In the genomic region with DNA sequence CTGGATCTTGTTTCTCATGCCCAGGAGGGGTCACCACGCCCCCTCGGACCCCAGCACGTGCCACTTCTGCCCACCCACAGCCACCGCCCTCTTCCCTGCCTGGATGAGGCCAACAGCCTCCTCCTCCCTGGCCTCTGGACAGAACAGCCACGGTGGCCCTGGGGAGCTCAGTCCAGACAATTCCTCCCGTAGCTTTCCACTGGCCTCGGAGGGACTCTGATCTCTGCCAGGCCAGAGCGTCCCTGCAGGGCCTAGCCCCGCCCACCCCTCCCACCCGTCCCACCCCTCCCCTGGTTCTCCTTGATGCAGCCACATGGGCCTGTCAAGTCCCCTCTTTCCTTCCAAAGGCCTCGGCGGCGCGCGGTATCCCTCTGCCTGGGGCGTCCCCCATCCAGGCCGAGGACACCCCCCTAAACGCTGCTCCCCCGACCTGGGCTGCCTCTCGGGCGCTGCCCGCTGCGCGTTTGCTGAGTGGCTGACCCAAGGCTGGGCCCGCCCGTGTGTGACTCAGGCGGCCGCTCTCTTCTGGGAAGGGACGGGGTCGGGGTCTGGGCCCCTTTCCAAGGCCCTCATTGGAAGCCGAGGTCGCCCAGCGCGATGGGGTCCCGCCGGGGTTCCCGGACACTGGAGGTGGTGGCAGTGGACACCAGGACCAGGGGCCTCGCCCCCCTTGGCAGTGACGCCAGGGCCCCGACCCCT, we compare ENCODE assay signal across 1 cellular context.
TF ChIP-seq lines count a peak whose summit lies in the region.

No MANE protein-coding gene starts in this region.

TF ChIP-seq in HepG2, 621 proteins besides CTCF, POLR2A, EP300 and RAD21 (continued from another document and continues in another):
- TF ChIP-seq, protein P1, sequence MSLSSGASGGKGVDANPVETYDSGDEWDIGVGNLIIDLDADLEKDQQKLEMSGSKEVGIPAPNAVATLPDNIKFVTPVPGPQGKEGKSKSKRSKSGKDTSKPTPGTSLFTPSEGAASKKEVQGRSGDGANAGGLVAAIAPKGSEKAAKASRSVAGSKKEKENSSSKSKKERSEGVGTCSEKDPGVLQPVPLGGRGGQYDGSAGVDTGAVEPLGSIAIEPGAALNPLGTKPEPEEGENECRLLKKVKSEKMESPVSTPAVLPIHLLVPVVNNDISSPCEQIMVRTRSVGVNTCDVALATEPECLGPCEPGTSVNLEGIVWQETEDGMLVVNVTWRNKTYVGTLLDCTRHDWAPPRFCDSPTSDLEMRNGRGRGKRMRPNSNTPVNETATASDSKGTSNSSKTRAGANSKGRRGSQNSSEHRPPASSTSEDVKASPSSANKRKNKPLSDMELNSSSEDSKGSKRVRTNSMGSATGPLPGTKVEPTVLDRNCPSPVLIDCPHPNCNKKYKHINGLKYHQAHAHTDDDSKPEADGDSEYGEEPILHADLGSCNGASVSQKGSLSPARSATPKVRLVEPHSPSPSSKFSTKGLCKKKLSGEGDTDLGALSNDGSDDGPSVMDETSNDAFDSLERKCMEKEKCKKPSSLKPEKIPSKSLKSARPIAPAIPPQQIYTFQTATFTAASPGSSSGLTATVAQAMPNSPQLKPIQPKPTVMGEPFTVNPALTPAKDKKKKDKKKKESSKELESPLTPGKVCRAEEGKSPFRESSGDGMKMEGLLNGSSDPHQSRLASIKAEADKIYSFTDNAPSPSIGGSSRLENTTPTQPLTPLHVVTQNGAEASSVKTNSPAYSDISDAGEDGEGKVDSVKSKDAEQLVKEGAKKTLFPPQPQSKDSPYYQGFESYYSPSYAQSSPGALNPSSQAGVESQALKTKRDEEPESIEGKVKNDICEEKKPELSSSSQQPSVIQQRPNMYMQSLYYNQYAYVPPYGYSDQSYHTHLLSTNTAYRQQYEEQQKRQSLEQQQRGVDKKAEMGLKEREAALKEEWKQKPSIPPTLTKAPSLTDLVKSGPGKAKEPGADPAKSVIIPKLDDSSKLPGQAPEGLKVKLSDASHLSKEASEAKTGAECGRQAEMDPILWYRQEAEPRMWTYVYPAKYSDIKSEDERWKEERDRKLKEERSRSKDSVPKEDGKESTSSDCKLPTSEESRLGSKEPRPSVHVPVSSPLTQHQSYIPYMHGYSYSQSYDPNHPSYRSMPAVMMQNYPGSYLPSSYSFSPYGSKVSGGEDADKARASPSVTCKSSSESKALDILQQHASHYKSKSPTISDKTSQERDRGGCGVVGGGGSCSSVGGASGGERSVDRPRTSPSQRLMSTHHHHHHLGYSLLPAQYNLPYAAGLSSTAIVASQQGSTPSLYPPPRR (CRISPR knock-in tag; IDR thresholded peaks at IDR 0.05; ENCODE audit: borderline replicate concordance) = peak; percentile 47; the same call in 1 of the 2 replicates
- no peak for TF ChIP-seq MLLT10 (CRISPR knock-in tag; IDR thresholded peaks at IDR 0.05)
- no peak for TF ChIP-seq MIER2 (CRISPR knock-in tag; IDR thresholded peaks at IDR 0.05)
- no peak for TF ChIP-seq CAMTA2 (CRISPR knock-in tag; IDR thresholded peaks at IDR 0.05; ENCODE audit: borderline replicate concordance)
- TF ChIP-seq, protein P2, sequence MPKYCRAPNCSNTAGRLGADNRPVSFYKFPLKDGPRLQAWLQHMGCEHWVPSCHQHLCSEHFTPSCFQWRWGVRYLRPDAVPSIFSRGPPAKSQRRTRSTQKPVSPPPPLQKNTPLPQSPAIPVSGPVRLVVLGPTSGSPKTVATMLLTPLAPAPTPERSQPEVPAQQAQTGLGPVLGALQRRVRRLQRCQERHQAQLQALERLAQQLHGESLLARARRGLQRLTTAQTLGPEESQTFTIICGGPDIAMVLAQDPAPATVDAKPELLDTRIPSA (CRISPR knock-in tag; IDR thresholded peaks at IDR 0.05; ENCODE audit: borderline replicate concordance) = no peak
- TF ChIP-seq ZSCAN20 (CRISPR knock-in tag; IDR thresholded peaks at IDR 0.05; ENCODE audit: borderline replicate concordance) = peak; percentile 74
- no peak for TF ChIP-seq PHF21A (CRISPR knock-in tag; IDR thresholded peaks at IDR 0.05)
- no peak for TF ChIP-seq ARNTL (CRISPR knock-in tag; IDR thresholded peaks at IDR 0.05)
- no peak for TF ChIP-seq ONECUT2 (CRISPR knock-in tag; IDR thresholded peaks at IDR 0.05)
- no peak for TF ChIP-seq AGO1 (IDR thresholded peaks at IDR 0.05; ENCODE audit: low read depth, low read length, poor library complexity, severe bottlenecking)
- no peak for TF ChIP-seq RAD51 (IDR thresholded peaks at IDR 0.05; ENCODE audit: borderline replicate concordance)
- no peak for TF ChIP-seq ZNF619 (CRISPR knock-in tag; IDR thresholded peaks at IDR 0.05)
- no peak for TF ChIP-seq IRF2 (CRISPR knock-in tag; IDR thresholded peaks at IDR 0.05)
- no peak for TF ChIP-seq ZNF678 (CRISPR knock-in tag; IDR thresholded peaks at IDR 0.05)
- 0 out of 2 replicates have a peak, but pooled peaks have one; percentile 33 for TF ChIP-seq ZNF772 (CRISPR knock-in tag; IDR thresholded peaks at IDR 0.05)
- TF ChIP-seq PHF8 (CRISPR knock-in tag; IDR thresholded peaks at IDR 0.05) = peak; percentile 35; the same call in 1 of the 2 replicates
- TF ChIP-seq DNMT3B (CRISPR knock-in tag; conservative IDR thresholded peaks at IDR 0.05) = no peak
- TF ChIP-seq, protein P3, sequence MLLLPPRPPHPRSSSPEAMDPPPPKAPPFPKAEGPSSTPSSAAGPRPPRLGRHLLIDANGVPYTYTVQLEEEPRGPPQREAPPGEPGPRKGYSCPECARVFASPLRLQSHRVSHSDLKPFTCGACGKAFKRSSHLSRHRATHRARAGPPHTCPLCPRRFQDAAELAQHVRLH (CRISPR knock-in tag; IDR thresholded peaks at IDR 0.05; ENCODE audit: borderline replicate concordance, low read depth) = peak; percentile 52; the same call in 1 of the 2 replicates
- no peak for TF ChIP-seq ZNF383 (CRISPR knock-in tag; IDR thresholded peaks at IDR 0.05; ENCODE audit: borderline replicate concordance)
- no peak; a peak in 1 of 4 replicates for TF ChIP-seq NR2F1 (CRISPR knock-in tag; IDR thresholded peaks at IDR 0.05)
- 0 out of 2 replicates have a peak, but pooled peaks have one; percentile 11 for TF ChIP-seq ZMYM4 (CRISPR knock-in tag; IDR thresholded peaks at IDR 0.05)
- TF ChIP-seq ZNF101 (CRISPR knock-in tag; IDR thresholded peaks at IDR 0.05; ENCODE audit: borderline replicate concordance, low read depth) = no peak
- no peak for TF ChIP-seq SRF (IDR thresholded peaks at IDR 0.05; ENCODE audit: low read depth, low read length)
- TF ChIP-seq PRDM10 (CRISPR knock-in tag; IDR thresholded peaks at IDR 0.05; ENCODE audit: low read depth) = no peak
- no peak for TF ChIP-seq TSC22D2 (CRISPR knock-in tag; IDR thresholded peaks at IDR 0.05; ENCODE audit: borderline replicate concordance)
- no peak for TF ChIP-seq ZNF44 (CRISPR knock-in tag; IDR thresholded peaks at IDR 0.05)
- TF ChIP-seq CBFB (CRISPR knock-in tag; IDR thresholded peaks at IDR 0.05) = no peak; the same call in 1 of the 2 replicates
- TF ChIP-seq, protein P4, sequence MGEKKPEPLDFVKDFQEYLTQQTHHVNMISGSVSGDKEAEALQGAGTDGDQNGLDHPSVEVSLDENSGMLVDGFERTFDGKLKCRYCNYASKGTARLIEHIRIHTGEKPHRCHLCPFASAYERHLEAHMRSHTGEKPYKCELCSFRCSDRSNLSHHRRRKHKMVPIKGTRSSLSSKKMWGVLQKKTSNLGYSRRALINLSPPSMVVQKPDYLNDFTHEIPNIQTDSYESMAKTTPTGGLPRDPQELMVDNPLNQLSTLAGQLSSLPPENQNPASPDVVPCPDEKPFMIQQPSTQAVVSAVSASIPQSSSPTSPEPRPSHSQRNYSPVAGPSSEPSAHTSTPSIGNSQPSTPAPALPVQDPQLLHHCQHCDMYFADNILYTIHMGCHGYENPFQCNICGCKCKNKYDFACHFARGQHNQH (CRISPR knock-in tag; IDR thresholded peaks at IDR 0.05) = no peak
- no peak for TF ChIP-seq ZNF549 (CRISPR knock-in tag; IDR thresholded peaks at IDR 0.05)
- TF ChIP-seq, protein P5, sequence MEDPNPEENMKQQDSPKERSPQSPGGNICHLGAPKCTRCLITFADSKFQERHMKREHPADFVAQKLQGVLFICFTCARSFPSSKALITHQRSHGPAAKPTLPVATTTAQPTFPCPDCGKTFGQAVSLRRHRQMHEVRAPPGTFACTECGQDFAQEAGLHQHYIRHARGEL (CRISPR knock-in tag; IDR thresholded peaks at IDR 0.05) = no peak
- TF ChIP-seq ZIK1 (CRISPR knock-in tag; IDR thresholded peaks at IDR 0.05; ENCODE audit: borderline replicate concordance, low read depth) = no peak
- TF ChIP-seq, protein P6, sequence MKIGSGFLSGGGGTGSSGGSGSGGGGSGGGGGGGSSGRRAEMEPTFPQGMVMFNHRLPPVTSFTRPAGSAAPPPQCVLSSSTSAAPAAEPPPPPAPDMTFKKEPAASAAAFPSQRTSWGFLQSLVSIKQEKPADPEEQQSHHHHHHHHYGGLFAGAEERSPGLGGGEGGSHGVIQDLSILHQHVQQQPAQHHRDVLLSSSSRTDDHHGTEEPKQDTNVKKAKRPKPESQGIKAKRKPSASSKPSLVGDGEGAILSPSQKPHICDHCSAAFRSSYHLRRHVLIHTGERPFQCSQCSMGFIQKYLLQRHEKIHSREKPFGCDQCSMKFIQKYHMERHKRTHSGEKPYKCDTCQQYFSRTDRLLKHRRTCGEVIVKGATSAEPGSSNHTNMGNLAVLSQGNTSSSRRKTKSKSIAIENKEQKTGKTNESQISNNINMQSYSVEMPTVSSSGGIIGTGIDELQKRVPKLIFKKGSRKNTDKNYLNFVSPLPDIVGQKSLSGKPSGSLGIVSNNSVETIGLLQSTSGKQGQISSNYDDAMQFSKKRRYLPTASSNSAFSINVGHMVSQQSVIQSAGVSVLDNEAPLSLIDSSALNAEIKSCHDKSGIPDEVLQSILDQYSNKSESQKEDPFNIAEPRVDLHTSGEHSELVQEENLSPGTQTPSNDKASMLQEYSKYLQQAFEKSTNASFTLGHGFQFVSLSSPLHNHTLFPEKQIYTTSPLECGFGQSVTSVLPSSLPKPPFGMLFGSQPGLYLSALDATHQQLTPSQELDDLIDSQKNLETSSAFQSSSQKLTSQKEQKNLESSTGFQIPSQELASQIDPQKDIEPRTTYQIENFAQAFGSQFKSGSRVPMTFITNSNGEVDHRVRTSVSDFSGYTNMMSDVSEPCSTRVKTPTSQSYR (CRISPR knock-in tag; IDR thresholded peaks at IDR 0.05; ENCODE audit: borderline replicate concordance) = no peak
- no peak for TF ChIP-seq ZNF460 (CRISPR knock-in tag; IDR thresholded peaks at IDR 0.05; ENCODE audit: borderline replicate concordance)
- TF ChIP-seq ZFP37 (CRISPR knock-in tag; IDR thresholded peaks at IDR 0.05; ENCODE audit: borderline replicate concordance) = no peak
- peak; percentile 34; the same call in 1 of the 2 replicates for TF ChIP-seq ZFY (CRISPR knock-in tag; IDR thresholded peaks at IDR 0.05)
- TF ChIP-seq KDM5A (IDR thresholded peaks at IDR 0.05; ENCODE audit: borderline replicate concordance, low read length) = peak; percentile 59; the same call in 1 of the 2 replicates
- no peak for TF ChIP-seq AHDC1 (CRISPR knock-in tag; IDR thresholded peaks at IDR 0.05; ENCODE audit: borderline replicate concordance)
